In genomic region chr7:24119852-24120251, GRCh38 we compare ENCODE assay signal across 1 cellular context.
TF ChIP-seq lines count a peak whose summit lies in the region.

No MANE protein-coding gene starts in this region.

TF ChIP-seq in GM23338, 12 proteins besides CTCF, POLR2A, EP300 and RAD21:
- TF ChIP-seq, protein P1, sequence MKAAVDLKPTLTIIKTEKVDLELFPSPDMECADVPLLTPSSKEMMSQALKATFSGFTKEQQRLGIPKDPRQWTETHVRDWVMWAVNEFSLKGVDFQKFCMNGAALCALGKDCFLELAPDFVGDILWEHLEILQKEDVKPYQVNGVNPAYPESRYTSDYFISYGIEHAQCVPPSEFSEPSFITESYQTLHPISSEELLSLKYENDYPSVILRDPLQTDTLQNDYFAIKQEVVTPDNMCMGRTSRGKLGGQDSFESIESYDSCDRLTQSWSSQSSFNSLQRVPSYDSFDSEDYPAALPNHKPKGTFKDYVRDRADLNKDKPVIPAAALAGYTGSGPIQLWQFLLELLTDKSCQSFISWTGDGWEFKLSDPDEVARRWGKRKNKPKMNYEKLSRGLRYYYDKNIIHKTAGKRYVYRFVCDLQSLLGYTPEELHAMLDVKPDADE (IDR thresholded peaks at IDR 0.05): no peak
- TF ChIP-seq REST (IDR thresholded peaks at IDR 0.05; ENCODE audit: unreplicated experiment) (no peak), POLR2AphosphoS5 (IDR thresholded peaks at IDR 0.05; ENCODE audit: low read depth) (no peak), ZNF114 (CRISPR knock-in tag; IDR thresholded peaks at IDR 0.05) (no peak), NANOG (IDR thresholded peaks at IDR 0.05; ENCODE audit: borderline replicate concordance) (no peak), EZH2phosphoT487 (IDR thresholded peaks at IDR 0.05; ENCODE audit: unreplicated experiment) (no peak), ZNF462 (CRISPR knock-in tag; IDR thresholded peaks at IDR 0.05) (no peak), EZH2 (IDR thresholded peaks at IDR 0.05; ENCODE audit: low read depth, unreplicated experiment) (no peak), JUNB (IDR thresholded peaks at IDR 0.05; ENCODE audit: unreplicated experiment) (no peak), CREB1 (CRISPR knock-in tag; IDR thresholded peaks at IDR 0.05; ENCODE audit: low read depth) (no peak), STAT1 (IDR thresholded peaks at IDR 0.05; ENCODE audit: unreplicated experiment) (no peak), ZNF331 (CRISPR knock-in tag; IDR thresholded peaks at IDR 0.05; ENCODE audit: low read depth) (no peak)
TF ChIP-seq in GM23338: peak in this region for 0.
